Comparison of ENCODE assay signal across 1 cellular context in genomic region chr7:16433568-16434122, GRCh38.
TF ChIP-seq lines count a peak whose summit lies in the region.

No MANE protein-coding gene starts in this region.

TF ChIP-seq in IMR-90, 13 proteins besides CTCF, POLR2A, EP300 and RAD21 (continued from another document):
- no peak for TF ChIP-seq USF2 (IDR thresholded peaks at IDR 0.05; ENCODE audit: low read depth, low read length)
- no peak for TF ChIP-seq MAZ (IDR thresholded peaks at IDR 0.05; ENCODE audit: borderline replicate concordance, low read depth, low read length)
- TF ChIP-seq MXI1 (IDR thresholded peaks at IDR 0.05; ENCODE audit: borderline replicate concordance, low read depth, low read length): no peak
- TF ChIP-seq SMC3 (IDR thresholded peaks at IDR 0.05; ENCODE audit: low read depth, low read length): no peak
- TF ChIP-seq RCOR1 (IDR thresholded peaks at IDR 0.05; ENCODE audit: insufficient replicate concordance, low read length): no peak
- no peak for TF ChIP-seq CEBPB (IDR thresholded peaks at IDR 0.05; ENCODE audit: low read depth, low read length)
